8 cellular contexts compared by ENCODE assay signal in genomic region chr19:911197-912033, GRCh38. TPM values are rescaled to one million over a fixed set of nuclear protein-coding genes. Genes with fewer than 3 reads are reported as not detected.
DNase-seq lines count a peak whose midpoint lies in the region; ATAC-seq and TF ChIP-seq lines count a peak whose summit lies in the region.
"Had no signal": no experiment of that assay in that cellular context is flagged by ENCODE, and none has a peak within 500 bp of the region (broad histone marks: within the 10 kb centered on the region; RNA-seq: fewer than 3 reads in every experiment).

No MANE protein-coding gene starts in this region.

- H3K27me3 Mint-ChIP-seq in activated T-helper 1 cell treated with anti-CD3 and anti-CD28 coated beads, Interleukin-12 subunit alpha, Interleukin-12 subunit beta, Interleukin-2, Interleukin-4 antibody, amounts not matched to agents 30 ng/mL and 10 ng/mL and 1 ng/mL, durations not matched to agents 14 hours and 24 hours and 36 hours (ENCODE audit: insufficient read depth): no peaks in the 10 kb centered on the region

- no peak overlapping the region for H4K8ac ChIP-seq in mesenchymal stem cell (ENCODE audit: low read length)

- H4K20me1 ChIP-seq in DND-41 (ENCODE audit: insufficient read depth, low read length): peaks cover 12% of the 10 kb centered on the region

- no peak overlapping the region for H4K91ac ChIP-seq in mesenchymal stem cell (ENCODE audit: low read length)

- intact Hi-C loops in activated T-helper 1 cell treated with anti-CD3 and anti-CD28 coated beads, Interleukin-12 subunit alpha, Interleukin-12 subunit beta, Interleukin-2, Interleukin-4 antibody, amounts not matched to agents 30 ng/mL and 10 ng/mL and 1 ng/mL, durations not matched to agents 14 hours and 24 hours and 36 hours (cut with micrococcal nuclease): no loop called here

- no peak overlapping the region for H2AFZ ChIP-seq in DND-41 (ENCODE audit: low read depth, low read length)
- H2AFZ ChIP-seq in mesenchymal stem cell (ENCODE audit: low read depth, low read length): no peak overlapping the region

- H3K9me3 Mint-ChIP-seq in activated T-helper 1 cell treated with anti-CD3 and anti-CD28 coated beads, Interleukin-12 subunit alpha, Interleukin-12 subunit beta, Interleukin-2, Interleukin-4 antibody, amounts not matched to agents 30 ng/mL and 10 ng/mL and 1 ng/mL, durations not matched to agents 14 hours and 24 hours and 36 hours: no peaks in the 10 kb centered on the region

- H3K36me3 ChIP-seq in DND-41 (ENCODE audit: insufficient read depth, low read length): no peaks in the 10 kb centered on the region; the same call in 1 of the 2 replicates
- H3K36me3 ChIP-seq in mesenchymal stem cell (ENCODE audit: control insufficient read depth in 1 of 2, insufficient read depth in 2 of 2, low read depth in 1 of 2, low read length in 2 of 2): peaks cover 0 to 22% of the 10 kb centered on the region in 2 experiments

- H3K4me1 ChIP-seq in DND-41 (ENCODE audit: insufficient read depth, low read length): peaks cover 11% of the 10 kb centered on the region
- peaks cover 23% of the 10 kb centered on the region for H3K4me1 ChIP-seq in mesenchymal stem cell (ENCODE audit: control insufficient read depth, insufficient read depth, low read depth, low read length)

- peaks cover 27% of the 10 kb centered on the region for H3K4me1 Mint-ChIP-seq in activated T-helper 1 cell treated with anti-CD3 and anti-CD28 coated beads, Interleukin-12 subunit alpha, Interleukin-12 subunit beta, Interleukin-2, Interleukin-4 antibody, amounts not matched to agents 30 ng/mL and 10 ng/mL and 1 ng/mL, durations not matched to agents 14 hours and 24 hours and 36 hours (ENCODE audit: low read depth)

- no peak overlapping the region for H2AK5ac ChIP-seq in mesenchymal stem cell (ENCODE audit: low read length, severe bottlenecking)

- ATAC-seq in DND-41 (ENCODE audit: insufficient read depth, low read depth): no peak
- ATAC-seq in HG02981 (IDR thresholded peaks at IDR 0.05; ENCODE audit: unreplicated experiment): no peak

- peaks cover 8% of the 10 kb centered on the region for H3K79me1 ChIP-seq in mesenchymal stem cell (replicated peaks; ENCODE audit: low read length, poor library complexity, severe bottlenecking)

- H3K27ac ChIP-seq in DND-41 (ENCODE audit: low read length) (no peak overlapping the region), mesenchymal stem cell (ENCODE audit: low read length, poor library complexity, severe bottlenecking) (no peak overlapping the region)

- H3K36me3 Mint-ChIP-seq in activated T-helper 1 cell treated with anti-CD3 and anti-CD28 coated beads, Interleukin-12 subunit alpha, Interleukin-12 subunit beta, Interleukin-2, Interleukin-4 antibody, amounts not matched to agents 30 ng/mL and 10 ng/mL and 1 ng/mL, durations not matched to agents 14 hours and 24 hours and 36 hours (ENCODE audit: low read depth): peaks cover 11% of the 10 kb centered on the region

- no peak overlapping the region for H2BK120ac ChIP-seq in mesenchymal stem cell (ENCODE audit: low read depth, low read length)

- H2BK5ac ChIP-seq in mesenchymal stem cell (ENCODE audit: low read depth, low read length, poor library complexity, severe bottlenecking): no peak overlapping the region

- no peak overlapping the region for H3K14ac ChIP-seq in mesenchymal stem cell (ENCODE audit: low read length in 2 of 2)

- H3K27me3 ChIP-seq in DND-41 (ENCODE audit: insufficient read depth, low read length, poor library complexity): no peaks in the 10 kb centered on the region
- H3K27me3 ChIP-seq in mesenchymal stem cell (ENCODE audit: control insufficient read depth in 1 of 2, insufficient read depth in 1 of 2, low read length in 2 of 2): no peaks in the 10 kb centered on the region

- TF ChIP-seq CTCF in DND-41 (IDR thresholded peaks at IDR 0.05; ENCODE audit: borderline replicate concordance, extremely low read depth, low read length, poor library complexity, severe bottlenecking): no peak

- peak overlapping the region; percentile 46 for H3K4me2 ChIP-seq in DND-41 (ENCODE audit: insufficient read depth, low read length)
- peak overlapping the region; percentile 61 for H3K4me2 ChIP-seq in mesenchymal stem cell (ENCODE audit: low read length, poor library complexity, severe bottlenecking)

- H3K4me3 ChIP-seq in DND-41 (ENCODE audit: low read depth in 1 of 2, low read length in 2 of 2) (no peak overlapping the region; a peak in 1 of 4 replicates), mesenchymal stem cell (ENCODE audit: insufficient read depth in 1 of 2, low read depth in 1 of 2, low read length in 2 of 2) (peak overlapping the region; percentile 42 to 56)

- peak overlapping the region; percentile 71 for H3K27ac Mint-ChIP-seq in activated T-helper 1 cell treated with anti-CD3 and anti-CD28 coated beads, Interleukin-12 subunit alpha, Interleukin-12 subunit beta, Interleukin-2, Interleukin-4 antibody, amounts not matched to agents 30 ng/mL and 10 ng/mL and 1 ng/mL, durations not matched to agents 14 hours and 24 hours and 36 hours

- H3K4me3 Mint-ChIP-seq in activated T-helper 1 cell treated with anti-CD3 and anti-CD28 coated beads, Interleukin-12 subunit alpha, Interleukin-12 subunit beta, Interleukin-2, Interleukin-4 antibody, amounts not matched to agents 30 ng/mL and 10 ng/mL and 1 ng/mL, durations not matched to agents 14 hours and 24 hours and 36 hours: peak overlapping the region; percentile 77

- H3K79me2 ChIP-seq in DND-41 (ENCODE audit: insufficient read depth, low read length): peaks cover 50% of the 10 kb centered on the region

- no peak overlapping the region for H2BK15ac ChIP-seq in mesenchymal stem cell (ENCODE audit: low read depth, poor library complexity, severe bottlenecking)

- peak overlapping the region in 1 of 2 experiments; percentile 6 for H2BK12ac ChIP-seq in mesenchymal stem cell (ENCODE audit: low read length in 2 of 2)

- DNase-seq in DND-41 (no peak), mesenchymal stem cell (no peak), NK-92 (lab: John Stamatoyannopoulos, UW; ENCODE audit: unreplicated experiment) (no peak)
- DNase-seq in activated T-helper 1 cell treated with anti-CD3 and anti-CD28 coated beads, Interleukin-12 subunit alpha, Interleukin-12 subunit beta, Interleukin-2, Interleukin-4 antibody, amounts not matched to agents 30 ng/mL and 10 ng/mL and 1 ng/mL, durations not matched to agents 14 hours and 24 hours and 36 hours (ENCODE audit: low spot score): no peak
- DNase-seq in activated CD4-positive, CD25-positive, alpha-beta regulatory T cell treated with anti-CD3 and anti-CD28 coated beads, Interleukin-2, amount 50 U/mL, for 72 hours: no peak
- DNase-seq: activated CD4-positive, alpha-beta T cell treated with anti-CD3 and anti-CD28 coated beads for 48 hours; NCI-H526 had no signal

- no peak overlapping the region for H3K23ac ChIP-seq in mesenchymal stem cell (ENCODE audit: low read length in 2 of 2)

- H3K9me3 ChIP-seq in DND-41 (ENCODE audit: insufficient read depth, low read length, severe bottlenecking) (no peaks in the 10 kb centered on the region), mesenchymal stem cell (ENCODE audit: control insufficient read depth, low read length) (no peaks in the 10 kb centered on the region)

- no peak overlapping the region for H3K18ac ChIP-seq in mesenchymal stem cell (ENCODE audit: low read depth in 1 of 2, low read length in 2 of 2)

- H3K4ac ChIP-seq in mesenchymal stem cell (ENCODE audit: low read depth in 1 of 2, low read length in 2 of 2): no peak overlapping the region

- H3K9ac ChIP-seq in DND-41 (ENCODE audit: low read depth, low read length) (no peak overlapping the region), mesenchymal stem cell (ENCODE audit: low read length) (no peak overlapping the region)

- 94% methylated on average over 46 of the region's 54 CpGs for WGBS in mesenchymal stem cell

RNA-seq across cellular contexts. Expression of gene R3HDM4, which starts 1.6 kb away (rescaled TPM):
- total RNA-seq in activated T-helper 1 cell treated with anti-CD3 and anti-CD28 coated beads, Interleukin-12 subunit alpha, Interleukin-12 subunit beta, Interleukin-2, Interleukin-4 antibody, amounts not matched to agents 30 ng/mL and 10 ng/mL and 1 ng/mL, durations not matched to agents 14 hours and 24 hours and 36 hours: 94.3 and 96.4 TPM in 2 replicates
- 68.0 TPM for polyA plus RNA-seq in mesenchymal stem cell (2013, experiment 1 of 2)
- 67.1 TPM for polyA plus RNA-seq in mesenchymal stem cell (2013, experiment 2 of 2)

RNA-seq across cellular contexts. Expression of gene KISS1R, which starts 5.7 kb away (rescaled TPM):
- total RNA-seq in activated T-helper 1 cell treated with anti-CD3 and anti-CD28 coated beads, Interleukin-12 subunit alpha, Interleukin-12 subunit beta, Interleukin-2, Interleukin-4 antibody, amounts not matched to agents 30 ng/mL and 10 ng/mL and 1 ng/mL, durations not matched to agents 14 hours and 24 hours and 36 hours: 6.8 and 8.9 TPM in 2 replicates
- not detected for polyA plus RNA-seq in mesenchymal stem cell (2013, experiment 1 of 2)
- not detected for polyA plus RNA-seq in mesenchymal stem cell (2013, experiment 2 of 2)

RNA-seq across cellular contexts. Expression of gene ARID3A, which starts 14.4 kb away (rescaled TPM):
- 32.5 and 35.0 TPM in 2 replicates for total RNA-seq in activated T-helper 1 cell treated with anti-CD3 and anti-CD28 coated beads, Interleukin-12 subunit alpha, Interleukin-12 subunit beta, Interleukin-2, Interleukin-4 antibody, amounts not matched to agents 30 ng/mL and 10 ng/mL and 1 ng/mL, durations not matched to agents 14 hours and 24 hours and 36 hours
- polyA plus RNA-seq in mesenchymal stem cell (2013, experiment 1 of 2): 64.0 TPM
- polyA plus RNA-seq in mesenchymal stem cell (2013, experiment 2 of 2): 62.8 TPM

RNA-seq across cellular contexts. Expression of gene RNU6-9, which starts 18.1 kb away (rescaled TPM):
- total RNA-seq in activated T-helper 1 cell treated with anti-CD3 and anti-CD28 coated beads, Interleukin-12 subunit alpha, Interleukin-12 subunit beta, Interleukin-2, Interleukin-4 antibody, amounts not matched to agents 30 ng/mL and 10 ng/mL and 1 ng/mL, durations not matched to agents 14 hours and 24 hours and 36 hours: not detected in 2 replicates
- not detected for polyA plus RNA-seq in mesenchymal stem cell (2013, experiment 1 of 2)
- polyA plus RNA-seq in mesenchymal stem cell (2013, experiment 2 of 2): not detected

RNA-seq across cellular contexts. Expression of gene MED16, which starts 18.4 kb away (rescaled TPM):
- 62.1 and 62.5 TPM in 2 replicates for total RNA-seq in activated T-helper 1 cell treated with anti-CD3 and anti-CD28 coated beads, Interleukin-12 subunit alpha, Interleukin-12 subunit beta, Interleukin-2, Interleukin-4 antibody, amounts not matched to agents 30 ng/mL and 10 ng/mL and 1 ng/mL, durations not matched to agents 14 hours and 24 hours and 36 hours
- polyA plus RNA-seq in mesenchymal stem cell (2013, experiment 1 of 2): 19.4 TPM
- 19.2 TPM for polyA plus RNA-seq in mesenchymal stem cell (2013, experiment 2 of 2)

Comparison
In these comparisons a context has a peak if more than half of its experiments do, and no peak if none do; other contexts are left out.
1. H3K4me3 ChIP-seq: peak in mesenchymal stem cell (2 of 2); none in DND-41 (0 of 2).